22 cellular contexts compared by ENCODE assay signal in the genomic region with DNA sequence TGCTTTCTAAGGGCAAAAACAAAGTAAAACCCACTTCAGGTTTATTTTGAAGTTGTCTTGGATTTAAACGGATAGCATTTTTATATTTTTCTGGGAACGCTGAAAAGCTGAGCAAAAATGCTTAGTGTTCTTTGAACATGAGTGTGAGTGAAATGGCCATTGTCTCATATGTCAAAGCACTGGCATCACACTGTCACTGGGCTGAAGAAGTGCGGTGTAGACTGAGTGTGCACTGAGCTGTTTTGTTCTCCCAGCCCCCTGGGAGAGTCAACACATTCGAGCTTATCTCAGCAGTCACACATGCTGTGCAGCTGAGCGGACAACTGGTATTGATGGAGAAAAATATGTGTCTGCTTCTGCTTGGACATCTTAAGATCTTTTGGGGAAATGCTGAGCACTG.
"Had no signal": no experiment of that assay in that cellular context is flagged by ENCODE, and none has a peak within 500 bp of the region (broad histone marks: within the 10 kb centered on the region; RNA-seq: fewer than 3 reads in every experiment).

No MANE protein-coding gene starts in this region.

- H3K4me1 Mint-ChIP-seq: activated naive CD4-positive, alpha-beta T cell treated with anti-CD3 and anti-CD28 coated beads, Interleukin-2, amount 10 ng/mL, durations not matched to agents 7 days and 5 days; activated naive CD8-positive, alpha-beta T cell treated with anti-CD3 and anti-CD28 coated beads, Interleukin-2, amount 50 U/mL, for 24 hours had no signal

- H3K79me2 ChIP-seq: hepatocyte had no signal

- H3K9me3 ChIP-seq: sigmoid colon, testis, vagina had no signal

- H3K4me1 ChIP-seq: testis, vagina had no signal

- H3K36me3 ChIP-seq: sigmoid colon, vagina had no signal

- DNase-seq: activated B cell treated with CpG ODN at 0.5 μM for 24 hours; activated CD4-positive, alpha-beta memory T cell treated with anti-CD3 and anti-CD28 coated beads for 36 hours; activated CD4-positive, alpha-beta T cell treated with anti-CD3 and anti-CD28 coated beads for 36 hours; activated effector memory CD4-positive, alpha-beta T cell treated with anti-CD3 and anti-CD28 coated beads, Interleukin-2, amount 50 U/mL, for 16 hours; activated naive CD4-positive, alpha-beta T cell treated with anti-CD3 and anti-CD28 coated beads, Interleukin-2, amount 10 ng/mL, durations not matched to agents 7 days and 5 days; activated naive CD8-positive, alpha-beta T cell treated with anti-CD3 and anti-CD28 coated beads, Interleukin-2, amount 50 U/mL, for 24 hours; effector CD4-positive, alpha-beta T cell; erythroblast; foreskin fibroblast; kidney glomerular epithelial cell; midbrain; natural killer cell; nucleus accumbens; sigmoid colon; stimulated activated CD4-positive, alpha-beta T cell treated with anti-CD3 and anti-CD28 coated beads, Interleukin-4, amount 100 ng/mL, for 1 hour; stimulated activated naive CD4-positive, alpha-beta T cell; T1000; testis had no signal

- H3K27me3 ChIP-seq: sigmoid colon, testis, vagina had no signal

- H3K27ac ChIP-seq: hepatocyte, sigmoid colon, testis, vagina had no signal

- H3K4me3 ChIP-seq: hepatocyte, sigmoid colon, testis, vagina had no signal

- H3K4me3 Mint-ChIP-seq: activated B cell treated with CpG ODN at 0.5 μM for 24 hours; activated CD4-positive, alpha-beta memory T cell treated with anti-CD3 and anti-CD28 coated beads for 36 hours; activated CD4-positive, alpha-beta T cell treated with anti-CD3 and anti-CD28 coated beads for 36 hours; activated naive CD4-positive, alpha-beta T cell treated with anti-CD3 and anti-CD28 coated beads, Interleukin-2, amount 10 ng/mL, durations not matched to agents 7 days and 5 days; activated naive CD8-positive, alpha-beta T cell treated with anti-CD3 and anti-CD28 coated beads, Interleukin-2, amount 50 U/mL, for 24 hours; natural killer cell; T-helper 1 cell treated with Interleukin-12 subunit alpha and Interleukin-12 subunit beta and Interleukin-4 antibody, amounts not matched to agents 30 μg/mL and 1 μg/mL, for 36 hours; type B pancreatic cell had no signal

- H3K27ac Mint-ChIP-seq: activated B cell treated with CpG ODN at 0.5 μM for 24 hours; activated CD4-positive, alpha-beta memory T cell treated with anti-CD3 and anti-CD28 coated beads for 36 hours; activated CD4-positive, alpha-beta T cell treated with anti-CD3 and anti-CD28 coated beads for 36 hours; activated naive CD4-positive, alpha-beta T cell treated with anti-CD3 and anti-CD28 coated beads, Interleukin-2, amount 10 ng/mL, durations not matched to agents 7 days and 5 days; activated naive CD8-positive, alpha-beta T cell treated with anti-CD3 and anti-CD28 coated beads, Interleukin-2, amount 50 U/mL, for 24 hours; natural killer cell; T-helper 1 cell treated with Interleukin-12 subunit alpha and Interleukin-12 subunit beta and Interleukin-4 antibody, amounts not matched to agents 30 μg/mL and 1 μg/mL, for 36 hours; type B pancreatic cell had no signal

- H3K4me2 ChIP-seq: hepatocyte had no signal

- H3K36me3 Mint-ChIP-seq: activated naive CD4-positive, alpha-beta T cell treated with anti-CD3 and anti-CD28 coated beads, Interleukin-2, amount 10 ng/mL, durations not matched to agents 7 days and 5 days; natural killer cell had no signal

- H3K9me3 Mint-ChIP-seq: activated B cell treated with CpG ODN at 0.5 μM for 24 hours; activated CD4-positive, alpha-beta memory T cell treated with anti-CD3 and anti-CD28 coated beads for 36 hours; activated naive CD4-positive, alpha-beta T cell treated with anti-CD3 and anti-CD28 coated beads, Interleukin-2, amount 10 ng/mL, durations not matched to agents 7 days and 5 days; activated naive CD8-positive, alpha-beta T cell treated with anti-CD3 and anti-CD28 coated beads, Interleukin-2, amount 50 U/mL, for 24 hours; natural killer cell; T-helper 1 cell treated with Interleukin-12 subunit alpha and Interleukin-12 subunit beta and Interleukin-4 antibody, amounts not matched to agents 30 μg/mL and 1 μg/mL, for 36 hours; type B pancreatic cell had no signal

- H2AFZ ChIP-seq: hepatocyte had no signal

- ATAC-seq: activated CD4-positive, alpha-beta T cell treated with anti-CD3 and anti-CD28 coated beads for 36 hours; activated naive CD8-positive, alpha-beta T cell treated with anti-CD3 and anti-CD28 coated beads, Interleukin-2, amount 50 U/mL, for 24 hours; natural killer cell had no signal
